ENCODE assay signal across 16 cellular contexts in genomic region chr2:130767408-130767775, GRCh38. TPM values are rescaled to one million over a fixed set of nuclear protein-coding genes. Genes with fewer than 3 reads are reported as not detected.
DNase-seq lines count a peak whose midpoint lies in the region; ATAC-seq and TF ChIP-seq lines count a peak whose summit lies in the region.
"Had no signal": no experiment of that assay in that cellular context is flagged by ENCODE, and none has a peak within 500 bp of the region (broad histone marks: within the 10 kb centered on the region; RNA-seq: fewer than 3 reads in every experiment).

No MANE protein-coding gene starts in this region.

- no peaks in the 10 kb centered on the region for H3K9me3 ChIP-seq in SJCRH30 (replicated peaks)

- H3K4me3 ChIP-seq in GM12864 (ENCODE audit: low read depth, low read length) (no peak overlapping the region), SJCRH30 (no peak overlapping the region)

- H3K36me3 Mint-ChIP-seq in activated naive CD8-positive, alpha-beta T cell treated with anti-CD3 and anti-CD28 coated beads, Interleukin-2, amount 50 U/mL, for 24 hours (ENCODE audit: low read depth): no peaks in the 10 kb centered on the region
- H3K36me3 Mint-ChIP-seq: IgD-negative memory B cell had no signal

- no peak for DNase-seq in GM12864 (ENCODE audit: low read depth)
- peak; percentile 37 for DNase-seq in HuH-7 (ENCODE audit: low spot score)
- DNase-seq in iPS-NIHi7 (ENCODE audit: extremely low spot score): peak; percentile 31
- DNase-seq in sciatic nerve (ENCODE audit: low spot score): peak; percentile 23
- DNase-seq in activated gamma-delta T cell (lab: John Stamatoyannopoulos, UW): no peak
- DNase-seq in SJCRH30: no peak
- DNase-seq in activated naive CD8-positive, alpha-beta T cell treated with anti-CD3 and anti-CD28 coated beads, Interleukin-2, amount 50 U/mL, for 24 hours: no peak
- DNase-seq: CD4-positive, alpha-beta T cell; DMS79 treated with DMSO at 0.1 percent for 48 hours; NCI-H187 treated with DMSO at 0.1 percent for 48 hours; NCI-H526 treated with DMSO at 0.1 percent for 48 hours; SHP77 treated with DMSO at 0.1 percent for 48 hours had no signal

- no peaks in the 10 kb centered on the region for H3K4me1 Mint-ChIP-seq in activated naive CD8-positive, alpha-beta T cell treated with anti-CD3 and anti-CD28 coated beads, Interleukin-2, amount 50 U/mL, for 24 hours
- H3K4me1 Mint-ChIP-seq: B cell, IgD-negative memory B cell had no signal

- H3K4me3 Mint-ChIP-seq in activated naive CD8-positive, alpha-beta T cell treated with anti-CD3 and anti-CD28 coated beads, Interleukin-2, amount 50 U/mL, for 24 hours: no peak overlapping the region
- H3K4me3 Mint-ChIP-seq: B cell; CD4-positive, alpha-beta T cell; IgD-negative memory B cell had no signal

- ATAC-seq in sciatic nerve: no peak
- ATAC-seq in activated naive CD8-positive, alpha-beta T cell treated with anti-CD3 and anti-CD28 coated beads, Interleukin-2, amount 50 U/mL, for 24 hours: no peak

- H3K27ac Mint-ChIP-seq in activated naive CD8-positive, alpha-beta T cell treated with anti-CD3 and anti-CD28 coated beads, Interleukin-2, amount 50 U/mL, for 24 hours: no peak overlapping the region
- H3K27ac Mint-ChIP-seq: B cell; CD4-positive, alpha-beta T cell; IgD-negative memory B cell had no signal

- H3K4me1 ChIP-seq in SJCRH30: no peaks in the 10 kb centered on the region

- H3K27me3 Mint-ChIP-seq in activated naive CD8-positive, alpha-beta T cell treated with anti-CD3 and anti-CD28 coated beads, Interleukin-2, amount 50 U/mL, for 24 hours: peaks cover 4% of the 10 kb centered on the region

- 0 out of 2 replicates have a peak, but pooled peaks cover 13% of the 10 kb centered on the region for H3K27me3 ChIP-seq in SJCRH30

- intact Hi-C loops in sciatic nerve (cut with DNase I): no loop called here

- TF ChIP-seq CTCF in GM12864 (IDR thresholded peaks at IDR 0.05; ENCODE audit: low read depth, low read length, missing control alignments): peak; percentile 9

- no peaks in the 10 kb centered on the region for H3K9me3 Mint-ChIP-seq in activated naive CD8-positive, alpha-beta T cell treated with anti-CD3 and anti-CD28 coated beads, Interleukin-2, amount 50 U/mL, for 24 hours
- H3K9me3 Mint-ChIP-seq: CD4-positive, alpha-beta T cell; IgD-negative memory B cell had no signal

- H3K27ac ChIP-seq in SJCRH30: no peak overlapping the region

- H3K36me3 ChIP-seq in SJCRH30: no peaks in the 10 kb centered on the region

RNA-seq across cellular contexts. Expression of gene AMER3, which starts 12.1 kb away (rescaled TPM):
- not detected for total RNA-seq in sciatic nerve
- not detected in 2 replicates for total RNA-seq in SJCRH30 (2014; rRNA removed; shearing (Covaris generic))
- total RNA-seq: B cell; CD4-positive, alpha-beta T cell; LHCN-M2; RPMI7951 had no signal

RNA-seq across cellular contexts. Expression of gene GPR148, which starts 38.5 kb away (rescaled TPM):
- total RNA-seq in sciatic nerve: not detected
- not detected in 2 replicates for total RNA-seq in SJCRH30 (2014; rRNA removed; shearing (Covaris generic))
- total RNA-seq: B cell; CD4-positive, alpha-beta T cell; LHCN-M2; RPMI7951 had no signal

Comparison
In these comparisons a context has a peak if more than half of its experiments do, and no peak if none do; other contexts are left out.
1. DNase-seq: peak in HuH-7 (single experiment), iPS-NIHi7 (single experiment) and sciatic nerve (single experiment); none in GM12864 (single experiment), activated gamma-delta T cell (single experiment), SJCRH30 (0 of 2) and activated naive CD8-positive, alpha-beta T cell treated with anti-CD3 and anti-CD28 coated beads, Interleukin-2, amount 50 U/mL, for 24 hours (single experiment).